In genomic region chr2:241354668-241355658, GRCh38 we compare ENCODE assay signal across 8 cellular contexts. TPM values are rescaled to one million over a fixed set of nuclear protein-coding genes. Genes with fewer than 3 reads are reported as not detected.
DNase-seq lines count a peak whose midpoint lies in the region; ATAC-seq, FAIRE-seq and TF ChIP-seq lines count a peak whose summit lies in the region.

No MANE protein-coding gene starts in this region.

- ATAC-seq in GM21515 (IDR thresholded peaks at IDR 0.05; ENCODE audit: unreplicated experiment) = peak; percentile 19
- ATAC-seq in mucosa of descending colon = peak; percentile 66
- ATAC-seq in GM18870 (IDR thresholded peaks at IDR 0.05; ENCODE audit: unreplicated experiment) = no peak

- no peak for TF ChIP-seq POLR2A in endothelial cell of umbilical vein (IDR thresholded peaks at IDR 0.05; ENCODE audit: low read depth, low read length)

- peak; percentile 86 for DNase-seq in NCI-H69 (lab: John Stamatoyannopoulos, UW)
- DNase-seq in activated CD8-positive, alpha-beta memory T cell treated with anti-CD3 and anti-CD28 coated beads for 48 hours (ENCODE audit: low read depth in 2 of 3, low spot score in 2 of 3) = peak; percentile 16 to 60 (median 27)
- peak; percentile 65 for DNase-seq in endothelial cell of umbilical vein (ENCODE audit: low read depth, low spot score)
- DNase-seq in mucosa of descending colon = peak; percentile 89 to 97 (median 94)
- DNase-seq in stimulated activated CD8-positive, alpha-beta memory T cell treated with anti-CD3 and anti-CD28 coated beads, Interleukin-4, amount 100 ng/mL, for 1 hour (ENCODE audit: low read depth in 2 of 2, low spot score in 1 of 2) = peak; percentile 24 to 55

- no peaks in the 10 kb centered on the region for H3K9me1 ChIP-seq in endothelial cell of umbilical vein (replicated peaks; ENCODE audit: control insufficient read depth, extremely low read depth, insufficient read depth, low read length)

- H3K4me3 ChIP-seq in ACC112 (ENCODE audit: low read depth, low read length) = no peak overlapping the region
- H3K4me3 ChIP-seq in endothelial cell of umbilical vein (replicated peaks in 1 of 3; ENCODE audit: insufficient read depth in 1 of 3, low read depth in 1 of 3, low read length in 3 of 3) = peak overlapping the region in 1 of 3 experiments; percentile 2
- H3K4me3 ChIP-seq in mucosa of descending colon = no peak overlapping the region

- H3K36me3 ChIP-seq in ACC112 (ENCODE audit: insufficient read depth, low read length) (peaks cover 31% of the 10 kb centered on the region), endothelial cell of umbilical vein (ENCODE audit: control insufficient read depth in 2 of 2, extremely low read depth in 1 of 2, insufficient read depth in 2 of 2, low read length in 2 of 2) (peaks cover 20 to 29% of the 10 kb centered on the region in 2 experiments), mucosa of descending colon (ENCODE audit: low read depth) (no peaks in the 10 kb centered on the region)

- H3K4me2 ChIP-seq in endothelial cell of umbilical vein (ENCODE audit: insufficient read depth, low read length) = no peak overlapping the region

- TF ChIP-seq CTCF in endothelial cell of umbilical vein (IDR thresholded peaks at IDR 0.05; ENCODE audit: extremely low read depth in 1 of 2, insufficient read depth in 1 of 2, low read depth in 1 of 2, low read length in 2 of 2) (no peak), mucosa of descending colon (IDR thresholded peaks at IDR 0.05) (no peak)

- H3K9ac ChIP-seq in endothelial cell of umbilical vein (replicated peaks; ENCODE audit: extremely low read depth, insufficient read depth, low read length) = no peak overlapping the region

- POLR2A ChIA-PET in endothelial cell of umbilical vein (lab: Charles Lee) = no interaction called here

- dilution Hi-C loops in endothelial cell of umbilical vein (cut with MboI; ENCODE audit: extremely low pct_ligation_motif_present, low sequenced_read_pairs) = no loop called here

- intact Hi-C loops in endothelial cell of umbilical vein (cut with micrococcal nuclease) (loop anchor here (5.0 kb wide), 5 partner anchors 152 to 527 kb away; partner anchors contain the start of genes BOK, ING5 and STK25), mucosa of descending colon (cut with DNase I, micrococcal nuclease) (no loop called here)

- H3K79me2 ChIP-seq in ACC112 (ENCODE audit: control insufficient read depth, insufficient read depth, low read length, unreplicated experiment) = peaks cover 37% of the 10 kb centered on the region
- H3K79me2 ChIP-seq in endothelial cell of umbilical vein (ENCODE audit: control insufficient read depth, insufficient read depth, low read length) = peaks cover 34% of the 10 kb centered on the region

- no peak overlapping the region for H2AFZ ChIP-seq in ACC112 (ENCODE audit: low read length, unreplicated experiment)
- H2AFZ ChIP-seq in endothelial cell of umbilical vein (ENCODE audit: low read depth, low read length) = no peak overlapping the region

- no peaks in the 10 kb centered on the region for H3K9me3 ChIP-seq in endothelial cell of umbilical vein (replicated peaks; ENCODE audit: control insufficient read depth, insufficient read depth, low read length)
- H3K9me3 ChIP-seq in mucosa of descending colon = no peaks in the 10 kb centered on the region

- H3K4me1 ChIP-seq in ACC112 (ENCODE audit: control insufficient read depth, insufficient read depth, low read length, unreplicated experiment) (peaks cover 26% of the 10 kb centered on the region), endothelial cell of umbilical vein (ENCODE audit: control insufficient read depth, extremely low read depth, insufficient read depth, low read length) (peaks cover 21% of the 10 kb centered on the region), mucosa of descending colon (ENCODE audit: low read depth) (peaks cover 47% of the 10 kb centered on the region)

- BruUV-seq in endothelial cell of umbilical vein (replicated peaks; lab: Mats Ljungman, UMichigan) = no TSS peak

- FAIRE-seq in endothelial cell of umbilical vein (lab: Jason Lieb, UNC) = peak; percentile 77

- H3K27me3 ChIP-seq in ACC112 (ENCODE audit: insufficient read depth, low read length) (no peaks in the 10 kb centered on the region), endothelial cell of umbilical vein (ENCODE audit: control insufficient read depth in 2 of 2, insufficient read depth in 2 of 2, low read length in 2 of 2) (no peaks in the 10 kb centered on the region)

- H4K20me1 ChIP-seq in endothelial cell of umbilical vein (replicated peaks; ENCODE audit: control insufficient read depth, extremely low read depth, insufficient read depth, low read length) = no peaks in the 10 kb centered on the region

- CTCF ChIA-PET in endothelial cell of umbilical vein (lab: Charles Lee) = no interaction called here

- peak overlapping the region; percentile 30; the same call in 1 of the 2 replicates for H3K27ac ChIP-seq in ACC112 (ENCODE audit: low read depth, low read length)
- no peak overlapping the region for H3K27ac ChIP-seq in endothelial cell of umbilical vein (ENCODE audit: insufficient read depth, low read depth, low read length)

TF ChIP-seq in endothelial cell of umbilical vein, 7 proteins besides CTCF, POLR2A, EP300 and RAD21:
- no peak for TF ChIP-seq FOS (IDR thresholded peaks at IDR 0.05; ENCODE audit: borderline replicate concordance, insufficient read depth, low read length)
- TF ChIP-seq POLR2AphosphoS5 (IDR thresholded peaks at IDR 0.05; ENCODE audit: insufficient read depth, low read depth, low read length) = peak; percentile 36

RNA-seq across cellular contexts. Expression of gene FARP2, which starts 1.1 kb away (rescaled TPM):
- total RNA-seq in endothelial cell of umbilical vein (40.6 and 45.3 TPM in 2 replicates), mucosa of descending colon (100 to 1,000 TPM in 2 of 3 donors, 10 to 100 TPM in 1; 98.1 to 163 (median 109) TPM)
- 15.3 and 17.9 TPM in 2 replicates for polyA plus RNA-seq in endothelial cell of umbilical vein
- polyA plus RNA-seq in endothelial cell of umbilical vein (2011; cell fraction: cytosol; rRNA removed) = 13.9 and 15.9 TPM in 2 replicates
- polyA plus RNA-seq in endothelial cell of umbilical vein (2011; cell fraction: nucleus; rRNA removed) = 41.7 and 49.8 TPM in 2 replicates
- polyA plus RNA-seq in endothelial cell of umbilical vein (2012) = 29.4 and 36.7 TPM in 2 replicates
- 62.7 and 67.7 TPM in 2 replicates for polyA minus RNA-seq in endothelial cell of umbilical vein
- 17.2 TPM for polyA minus RNA-seq in endothelial cell of umbilical vein (2011; cell fraction: cytosol; rRNA and poly(A)+ RNA removed)
- 56.5 and 61.3 TPM in 2 replicates for polyA minus RNA-seq in endothelial cell of umbilical vein (2011; cell fraction: nucleus; rRNA and poly(A)+ RNA removed)

RNA-seq across cellular contexts. Expression of gene SEPTIN2, which starts 39.2 kb away (rescaled TPM):
- total RNA-seq in endothelial cell of umbilical vein (427 and 444 TPM in 2 replicates), mucosa of descending colon (100 to 1,000 TPM; 185 to 262 (median 221) TPM)
- polyA plus RNA-seq in endothelial cell of umbilical vein = 475 and 512 TPM in 2 replicates
- 283 and 310 TPM in 2 replicates for polyA plus RNA-seq in endothelial cell of umbilical vein (2011; cell fraction: cytosol; rRNA removed)
- 541 and 691 TPM in 2 replicates for polyA plus RNA-seq in endothelial cell of umbilical vein (2011; cell fraction: nucleus; rRNA removed)
- 452 and 507 TPM in 2 replicates for polyA plus RNA-seq in endothelial cell of umbilical vein (2012)
- 956 and 1,008 TPM in 2 replicates for polyA minus RNA-seq in endothelial cell of umbilical vein
- polyA minus RNA-seq in endothelial cell of umbilical vein (2011; cell fraction: cytosol; rRNA and poly(A)+ RNA removed) = 118 TPM
- 304 and 428 TPM in 2 replicates for polyA minus RNA-seq in endothelial cell of umbilical vein (2011; cell fraction: nucleus; rRNA and poly(A)+ RNA removed)

RNA-seq across cellular contexts. Expression of gene HDLBP, which starts 39.5 kb away (rescaled TPM):
- total RNA-seq in endothelial cell of umbilical vein = 554 and 569 TPM in 2 replicates
- 294 and 379 TPM in 2 replicates for polyA plus RNA-seq in endothelial cell of umbilical vein
- 372 and 446 TPM in 2 replicates for polyA plus RNA-seq in endothelial cell of umbilical vein (2011; cell fraction: cytosol; rRNA removed)
- 811 and 873 TPM in 2 replicates for polyA plus RNA-seq in endothelial cell of umbilical vein (2011; cell fraction: nucleus; rRNA removed)
- 477 and 535 TPM in 2 replicates for polyA plus RNA-seq in endothelial cell of umbilical vein (2012)
- 540 and 558 TPM in 2 replicates for polyA minus RNA-seq in endothelial cell of umbilical vein
- polyA minus RNA-seq in endothelial cell of umbilical vein (2011; cell fraction: cytosol; rRNA and poly(A)+ RNA removed) = 181 TPM
- polyA minus RNA-seq in endothelial cell of umbilical vein (2011; cell fraction: nucleus; rRNA and poly(A)+ RNA removed) = 353 and 427 TPM in 2 replicates
- total RNA-seq in mucosa of descending colon = 100 to 1,000 TPM; 363 to 417 (median 379) TPM

Comparison
In these comparisons a context has a peak if more than half of its experiments do, and no peak if none do; other contexts are left out.
1. DNase-seq: peak in every context shown above with its lines; median percentile 94 in mucosa of descending colon; 86 in NCI-H69; 65 in endothelial cell of umbilical vein; 40 in stimulated activated CD8-positive, alpha-beta memory T cell treated with anti-CD3 and anti-CD28 coated beads, Interleukin-4, amount 100 ng/mL, for 1 hour; 27 in activated CD8-positive, alpha-beta memory T cell treated with anti-CD3 and anti-CD28 coated beads for 48 hours.